ENCODE assay signal across 1 cellular context in the genomic region with DNA sequence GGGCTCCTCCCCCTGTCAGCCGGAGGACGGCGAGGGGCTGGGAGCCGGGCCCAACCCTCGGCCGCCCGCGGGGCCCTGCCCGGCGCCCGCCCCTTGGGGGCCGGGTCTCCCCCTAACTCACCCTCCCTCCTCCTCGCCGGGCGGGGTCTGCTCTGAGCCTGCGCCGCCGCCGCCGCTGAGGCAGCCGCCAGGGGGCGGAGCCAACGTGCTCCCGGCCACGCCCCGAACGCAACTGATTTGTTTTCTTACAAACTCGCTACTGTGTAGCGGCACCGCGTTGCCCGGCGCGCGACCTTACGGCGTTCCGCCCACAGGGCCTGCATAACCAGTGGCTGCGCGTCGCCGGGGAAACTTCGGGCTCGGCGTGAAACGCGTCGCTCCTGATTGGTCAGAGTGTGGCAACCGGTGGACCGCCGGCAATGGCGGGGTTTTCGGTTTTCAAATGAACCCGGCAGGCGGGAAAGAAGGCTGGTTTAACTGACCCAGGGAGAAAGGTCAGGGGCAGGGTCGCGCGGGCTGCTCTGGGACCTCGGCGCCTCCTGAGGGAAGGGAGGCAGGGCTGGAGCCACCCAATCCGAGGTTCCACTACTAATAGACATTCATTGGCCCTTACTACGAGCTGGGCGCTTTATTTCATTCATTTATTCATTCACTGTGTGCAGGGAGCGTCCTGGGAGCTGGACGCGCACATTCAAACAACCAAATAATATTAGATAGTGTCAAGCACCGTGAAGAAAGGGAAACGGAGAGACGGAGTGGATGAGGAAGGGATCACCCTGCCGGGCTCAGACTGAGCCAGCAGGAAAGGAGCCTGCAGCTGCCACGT.
A peak's percentile ranks its signal among the peaks of the same experiment; 100 is the strongest.
TF ChIP-seq lines count a peak whose summit lies in the region.

A gene (minus strand): TSS at position 154 of the 826 bp plus-strand sequence. CDS start 326 bp downstream, outside the sequence.

TF ChIP-seq in HEK293, 187 proteins besides CTCF, POLR2A, EP300 and RAD21 (continued from another document and continues in another):
- TF ChIP-seq, protein P1, sequence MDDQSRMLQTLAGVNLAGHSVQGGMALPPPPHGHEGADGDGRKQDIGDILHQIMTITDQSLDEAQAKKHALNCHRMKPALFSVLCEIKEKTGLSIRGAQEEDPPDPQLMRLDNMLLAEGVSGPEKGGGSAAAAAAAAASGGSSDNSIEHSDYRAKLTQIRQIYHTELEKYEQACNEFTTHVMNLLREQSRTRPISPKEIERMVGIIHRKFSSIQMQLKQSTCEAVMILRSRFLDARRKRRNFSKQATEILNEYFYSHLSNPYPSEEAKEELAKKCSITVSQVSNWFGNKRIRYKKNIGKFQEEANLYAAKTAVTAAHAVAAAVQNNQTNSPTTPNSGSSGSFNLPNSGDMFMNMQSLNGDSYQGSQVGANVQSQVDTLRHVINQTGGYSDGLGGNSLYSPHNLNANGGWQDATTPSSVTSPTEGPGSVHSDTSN (CRISPR knock-in tag; IDR thresholded peaks at IDR 0.05) = no peak; the same call in 1 of the 2 replicates
- 0 out of 2 replicates have a peak, but pooled peaks have one; percentile 53 for TF ChIP-seq YY2 (tag by site-specific recombination; IDR thresholded peaks at IDR 0.05)
- no peak for TF ChIP-seq ZNF175 (tag by site-specific recombination; IDR thresholded peaks at IDR 0.05)
- TF ChIP-seq, protein P2, sequence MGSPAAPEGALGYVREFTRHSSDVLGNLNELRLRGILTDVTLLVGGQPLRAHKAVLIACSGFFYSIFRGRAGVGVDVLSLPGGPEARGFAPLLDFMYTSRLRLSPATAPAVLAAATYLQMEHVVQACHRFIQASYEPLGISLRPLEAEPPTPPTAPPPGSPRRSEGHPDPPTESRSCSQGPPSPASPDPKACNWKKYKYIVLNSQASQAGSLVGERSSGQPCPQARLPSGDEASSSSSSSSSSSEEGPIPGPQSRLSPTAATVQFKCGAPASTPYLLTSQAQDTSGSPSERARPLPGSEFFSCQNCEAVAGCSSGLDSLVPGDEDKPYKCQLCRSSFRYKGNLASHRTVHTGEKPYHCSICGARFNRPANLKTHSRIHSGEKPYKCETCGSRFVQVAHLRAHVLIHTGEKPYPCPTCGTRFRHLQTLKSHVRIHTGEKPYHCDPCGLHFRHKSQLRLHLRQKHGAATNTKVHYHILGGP (tag by site-specific recombination; IDR thresholded peaks at IDR 0.05) = no peak
- TF ChIP-seq ZNF426 (tag by site-specific recombination; IDR thresholded peaks at IDR 0.05) = no peak
- TF ChIP-seq, protein P3, sequence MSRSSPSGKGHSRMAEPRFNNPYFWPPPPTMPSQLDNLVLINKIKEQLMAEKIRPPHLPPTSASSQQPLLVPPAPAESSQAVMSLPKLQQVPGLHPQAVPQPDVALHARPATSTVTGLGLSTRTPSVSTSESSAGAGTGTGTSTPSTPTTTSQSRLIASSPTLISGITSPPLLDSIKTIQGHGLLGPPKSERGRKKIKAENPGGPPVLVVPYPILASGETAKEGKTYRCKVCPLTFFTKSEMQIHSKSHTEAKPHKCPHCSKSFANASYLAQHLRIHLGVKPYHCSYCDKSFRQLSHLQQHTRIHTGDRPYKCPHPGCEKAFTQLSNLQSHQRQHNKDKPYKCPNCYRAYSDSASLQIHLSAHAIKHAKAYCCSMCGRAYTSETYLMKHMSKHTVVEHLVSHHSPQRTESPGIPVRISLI (tag by site-specific recombination; IDR thresholded peaks at IDR 0.05) = no peak
- TF ChIP-seq OSR2 (tag by site-specific recombination; IDR thresholded peaks at IDR 0.05) = peak; percentile 96
- no peak for TF ChIP-seq ZNF529 (tag by site-specific recombination; IDR thresholded peaks at IDR 0.05; ENCODE audit: insufficient replicate concordance)
- TF ChIP-seq, protein P4, sequence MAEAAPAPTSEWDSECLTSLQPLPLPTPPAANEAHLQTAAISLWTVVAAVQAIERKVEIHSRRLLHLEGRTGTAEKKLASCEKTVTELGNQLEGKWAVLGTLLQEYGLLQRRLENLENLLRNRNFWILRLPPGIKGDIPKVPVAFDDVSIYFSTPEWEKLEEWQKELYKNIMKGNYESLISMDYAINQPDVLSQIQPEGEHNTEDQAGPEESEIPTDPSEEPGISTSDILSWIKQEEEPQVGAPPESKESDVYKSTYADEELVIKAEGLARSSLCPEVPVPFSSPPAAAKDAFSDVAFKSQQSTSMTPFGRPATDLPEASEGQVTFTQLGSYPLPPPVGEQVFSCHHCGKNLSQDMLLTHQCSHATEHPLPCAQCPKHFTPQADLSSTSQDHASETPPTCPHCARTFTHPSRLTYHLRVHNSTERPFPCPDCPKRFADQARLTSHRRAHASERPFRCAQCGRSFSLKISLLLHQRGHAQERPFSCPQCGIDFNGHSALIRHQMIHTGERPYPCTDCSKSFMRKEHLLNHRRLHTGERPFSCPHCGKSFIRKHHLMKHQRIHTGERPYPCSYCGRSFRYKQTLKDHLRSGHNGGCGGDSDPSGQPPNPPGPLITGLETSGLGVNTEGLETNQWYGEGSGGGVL (tag by site-specific recombination; IDR thresholded peaks at IDR 0.05) = no peak
- TF ChIP-seq ZNF112 (tag by site-specific recombination; IDR thresholded peaks at IDR 0.05) = no peak
- no peak for TF ChIP-seq ZNF239 (tag by site-specific recombination; IDR thresholded peaks at IDR 0.05)
- TF ChIP-seq SP2 (tag by site-specific recombination; IDR thresholded peaks at IDR 0.05) = peak; percentile 97
- TF ChIP-seq ZNF174 (tag by site-specific recombination; IDR thresholded peaks at IDR 0.05) = no peak
- TF ChIP-seq ZNF248 (tag by site-specific recombination; IDR thresholded peaks at IDR 0.05) = no peak
- TF ChIP-seq, protein P5, sequence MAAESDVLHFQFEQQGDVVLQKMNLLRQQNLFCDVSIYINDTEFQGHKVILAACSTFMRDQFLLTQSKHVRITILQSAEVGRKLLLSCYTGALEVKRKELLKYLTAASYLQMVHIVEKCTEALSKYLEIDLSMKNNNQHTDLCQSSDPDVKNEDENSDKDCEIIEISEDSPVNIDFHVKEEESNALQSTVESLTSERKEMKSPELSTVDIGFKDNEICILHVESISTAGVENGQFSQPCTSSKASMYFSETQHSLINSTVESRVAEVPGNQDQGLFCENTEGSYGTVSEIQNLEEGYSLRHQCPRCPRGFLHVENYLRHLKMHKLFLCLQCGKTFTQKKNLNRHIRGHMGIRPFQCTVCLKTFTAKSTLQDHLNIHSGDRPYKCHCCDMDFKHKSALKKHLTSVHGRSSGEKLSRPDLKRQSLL (tag by site-specific recombination; IDR thresholded peaks at IDR 0.05) = no peak
- TF ChIP-seq ZNF354C (tag by site-specific recombination; IDR thresholded peaks at IDR 0.05; ENCODE audit: borderline replicate concordance, low read depth) = no peak
- TF ChIP-seq ZNF214 (tag by site-specific recombination; IDR thresholded peaks at IDR 0.05; ENCODE audit: borderline replicate concordance) = no peak
- TF ChIP-seq ZNF677 (tag by site-specific recombination; IDR thresholded peaks at IDR 0.05) = no peak
- no peak for TF ChIP-seq ZNF211 (tag by site-specific recombination; IDR thresholded peaks at IDR 0.05; ENCODE audit: low read depth)
- no peak for TF ChIP-seq ZNF521 (tag by site-specific recombination; IDR thresholded peaks at IDR 0.05)
- no peak for TF ChIP-seq ZNF274 (IDR thresholded peaks at IDR 0.05; ENCODE audit: low read length)
- no peak for TF ChIP-seq ZNF274 (tag by site-specific recombination; IDR thresholded peaks at IDR 0.05; ENCODE audit: borderline replicate concordance)
- no peak for TF ChIP-seq ZSCAN16 (tag by site-specific recombination; IDR thresholded peaks at IDR 0.05)
- TF ChIP-seq WT1 (tag by site-specific recombination; IDR thresholded peaks at IDR 0.05) = no peak
- TF ChIP-seq ZNF121 (tag by site-specific recombination; IDR thresholded peaks at IDR 0.05) = no peak
- TF ChIP-seq ZNF335 (tag by site-specific recombination; conservative IDR thresholded peaks at IDR 0.05) = peak; percentile 91
- TF ChIP-seq, protein P6, sequence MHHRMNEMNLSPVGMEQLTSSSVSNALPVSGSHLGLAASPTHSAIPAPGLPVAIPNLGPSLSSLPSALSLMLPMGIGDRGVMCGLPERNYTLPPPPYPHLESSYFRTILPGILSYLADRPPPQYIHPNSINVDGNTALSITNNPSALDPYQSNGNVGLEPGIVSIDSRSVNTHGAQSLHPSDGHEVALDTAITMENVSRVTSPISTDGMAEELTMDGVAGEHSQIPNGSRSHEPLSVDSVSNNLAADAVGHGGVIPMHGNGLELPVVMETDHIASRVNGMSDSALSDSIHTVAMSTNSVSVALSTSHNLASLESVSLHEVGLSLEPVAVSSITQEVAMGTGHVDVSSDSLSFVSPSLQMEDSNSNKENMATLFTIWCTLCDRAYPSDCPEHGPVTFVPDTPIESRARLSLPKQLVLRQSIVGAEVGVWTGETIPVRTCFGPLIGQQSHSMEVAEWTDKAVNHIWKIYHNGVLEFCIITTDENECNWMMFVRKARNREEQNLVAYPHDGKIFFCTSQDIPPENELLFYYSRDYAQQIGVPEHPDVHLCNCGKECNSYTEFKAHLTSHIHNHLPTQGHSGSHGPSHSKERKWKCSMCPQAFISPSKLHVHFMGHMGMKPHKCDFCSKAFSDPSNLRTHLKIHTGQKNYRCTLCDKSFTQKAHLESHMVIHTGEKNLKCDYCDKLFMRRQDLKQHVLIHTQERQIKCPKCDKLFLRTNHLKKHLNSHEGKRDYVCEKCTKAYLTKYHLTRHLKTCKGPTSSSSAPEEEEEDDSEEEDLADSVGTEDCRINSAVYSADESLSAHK (tag by site-specific recombination; IDR thresholded peaks at IDR 0.05) = 0 out of 2 replicates have a peak, but pooled peaks have one; percentile 23
- TF ChIP-seq ZNF560 (tag by site-specific recombination; IDR thresholded peaks at IDR 0.05; ENCODE audit: borderline replicate concordance) = no peak
- TF ChIP-seq, protein P7, sequence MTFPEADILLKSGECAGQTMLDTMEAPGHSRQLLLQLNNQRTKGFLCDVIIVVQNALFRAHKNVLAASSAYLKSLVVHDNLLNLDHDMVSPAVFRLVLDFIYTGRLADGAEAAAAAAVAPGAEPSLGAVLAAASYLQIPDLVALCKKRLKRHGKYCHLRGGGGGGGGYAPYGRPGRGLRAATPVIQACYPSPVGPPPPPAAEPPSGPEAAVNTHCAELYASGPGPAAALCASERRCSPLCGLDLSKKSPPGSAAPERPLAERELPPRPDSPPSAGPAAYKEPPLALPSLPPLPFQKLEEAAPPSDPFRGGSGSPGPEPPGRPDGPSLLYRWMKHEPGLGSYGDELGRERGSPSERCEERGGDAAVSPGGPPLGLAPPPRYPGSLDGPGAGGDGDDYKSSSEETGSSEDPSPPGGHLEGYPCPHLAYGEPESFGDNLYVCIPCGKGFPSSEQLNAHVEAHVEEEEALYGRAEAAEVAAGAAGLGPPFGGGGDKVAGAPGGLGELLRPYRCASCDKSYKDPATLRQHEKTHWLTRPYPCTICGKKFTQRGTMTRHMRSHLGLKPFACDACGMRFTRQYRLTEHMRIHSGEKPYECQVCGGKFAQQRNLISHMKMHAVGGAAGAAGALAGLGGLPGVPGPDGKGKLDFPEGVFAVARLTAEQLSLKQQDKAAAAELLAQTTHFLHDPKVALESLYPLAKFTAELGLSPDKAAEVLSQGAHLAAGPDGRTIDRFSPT (tag by site-specific recombination; IDR thresholded peaks at IDR 0.05) = peak; percentile 90
- TF ChIP-seq ZNF169 (tag by site-specific recombination; IDR thresholded peaks at IDR 0.05) = no peak
- no peak for TF ChIP-seq MZF1 (tag by site-specific recombination; IDR thresholded peaks at IDR 0.05; ENCODE audit: borderline replicate concordance)
- peak; percentile 99 for TF ChIP-seq SCRT2 (tag by site-specific recombination; IDR thresholded peaks at IDR 0.05)
- TF ChIP-seq, protein P8, sequence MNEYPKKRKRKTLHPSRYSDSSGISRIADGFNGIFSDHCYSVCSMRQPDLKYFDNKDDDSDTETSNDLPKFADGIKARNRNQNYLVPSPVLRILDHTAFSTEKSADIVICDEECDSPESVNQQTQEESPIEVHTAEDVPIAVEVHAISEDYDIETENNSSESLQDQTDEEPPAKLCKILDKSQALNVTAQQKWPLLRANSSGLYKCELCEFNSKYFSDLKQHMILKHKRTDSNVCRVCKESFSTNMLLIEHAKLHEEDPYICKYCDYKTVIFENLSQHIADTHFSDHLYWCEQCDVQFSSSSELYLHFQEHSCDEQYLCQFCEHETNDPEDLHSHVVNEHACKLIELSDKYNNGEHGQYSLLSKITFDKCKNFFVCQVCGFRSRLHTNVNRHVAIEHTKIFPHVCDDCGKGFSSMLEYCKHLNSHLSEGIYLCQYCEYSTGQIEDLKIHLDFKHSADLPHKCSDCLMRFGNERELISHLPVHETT (tag by site-specific recombination; IDR thresholded peaks at IDR 0.05) = peak; percentile 54; the same call in 1 of the 2 replicates
- TF ChIP-seq, protein P9, sequence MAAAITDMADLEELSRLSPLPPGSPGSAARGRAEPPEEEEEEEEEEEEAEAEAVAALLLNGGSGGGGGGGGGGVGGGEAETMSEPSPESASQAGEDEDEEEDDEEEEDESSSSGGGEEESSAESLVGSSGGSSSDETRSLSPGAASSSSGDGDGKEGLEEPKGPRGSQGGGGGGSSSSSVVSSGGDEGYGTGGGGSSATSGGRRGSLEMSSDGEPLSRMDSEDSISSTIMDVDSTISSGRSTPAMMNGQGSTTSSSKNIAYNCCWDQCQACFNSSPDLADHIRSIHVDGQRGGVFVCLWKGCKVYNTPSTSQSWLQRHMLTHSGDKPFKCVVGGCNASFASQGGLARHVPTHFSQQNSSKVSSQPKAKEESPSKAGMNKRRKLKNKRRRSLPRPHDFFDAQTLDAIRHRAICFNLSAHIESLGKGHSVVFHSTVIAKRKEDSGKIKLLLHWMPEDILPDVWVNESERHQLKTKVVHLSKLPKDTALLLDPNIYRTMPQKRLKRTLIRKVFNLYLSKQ (tag by site-specific recombination; IDR thresholded peaks at IDR 0.05; ENCODE audit: borderline replicate concordance) = no peak
- TF ChIP-seq, protein P10, sequence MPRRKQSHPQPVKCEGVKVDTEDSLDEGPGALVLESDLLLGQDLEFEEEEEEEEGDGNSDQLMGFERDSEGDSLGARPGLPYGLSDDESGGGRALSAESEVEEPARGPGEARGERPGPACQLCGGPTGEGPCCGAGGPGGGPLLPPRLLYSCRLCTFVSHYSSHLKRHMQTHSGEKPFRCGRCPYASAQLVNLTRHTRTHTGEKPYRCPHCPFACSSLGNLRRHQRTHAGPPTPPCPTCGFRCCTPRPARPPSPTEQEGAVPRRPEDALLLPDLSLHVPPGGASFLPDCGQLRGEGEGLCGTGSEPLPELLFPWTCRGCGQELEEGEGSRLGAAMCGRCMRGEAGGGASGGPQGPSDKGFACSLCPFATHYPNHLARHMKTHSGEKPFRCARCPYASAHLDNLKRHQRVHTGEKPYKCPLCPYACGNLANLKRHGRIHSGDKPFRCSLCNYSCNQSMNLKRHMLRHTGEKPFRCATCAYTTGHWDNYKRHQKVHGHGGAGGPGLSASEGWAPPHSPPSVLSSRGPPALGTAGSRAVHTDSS (tag by site-specific recombination; IDR thresholded peaks at IDR 0.05) = no peak
- no peak; the same call in 1 of the 2 replicates for TF ChIP-seq KLF16 (tag by site-specific recombination; IDR thresholded peaks at IDR 0.05)
- no peak for TF ChIP-seq ZNF423 (tag by site-specific recombination; IDR thresholded peaks at IDR 0.05)
- no peak for TF ChIP-seq ZNF350 (tag by site-specific recombination; IDR thresholded peaks at IDR 0.05)
- TF ChIP-seq, protein P11, sequence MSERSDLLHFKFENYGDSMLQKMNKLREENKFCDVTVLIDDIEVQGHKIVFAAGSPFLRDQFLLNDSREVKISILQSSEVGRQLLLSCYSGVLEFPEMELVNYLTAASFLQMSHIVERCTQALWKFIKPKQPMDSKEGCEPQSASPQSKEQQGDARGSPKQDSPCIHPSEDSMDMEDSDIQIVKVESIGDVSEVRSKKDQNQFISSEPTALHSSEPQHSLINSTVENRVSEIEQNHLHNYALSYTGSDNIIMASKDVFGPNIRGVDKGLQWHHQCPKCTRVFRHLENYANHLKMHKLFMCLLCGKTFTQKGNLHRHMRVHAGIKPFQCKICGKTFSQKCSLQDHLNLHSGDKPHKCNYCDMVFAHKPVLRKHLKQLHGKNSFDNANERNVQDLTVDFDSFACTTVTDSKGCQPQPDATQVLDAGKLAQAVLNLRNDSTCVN (tag by site-specific recombination; optimal IDR thresholded peaks at IDR 0.05) = peak; percentile 97
- TF ChIP-seq BCL11A (tag by site-specific recombination; IDR thresholded peaks at IDR 0.05; ENCODE audit: low read depth) = peak; percentile 49; the same call in 1 of the 2 replicates
